22 cellular contexts compared by ENCODE assay signal in genomic region chr5:72185717-72186388, GRCh38.
DNase-seq lines count a peak whose midpoint lies in the region; ATAC-seq, FAIRE-seq and TF ChIP-seq lines count a peak whose summit lies in the region.
"Had no signal": no experiment of that assay in that cellular context is flagged by ENCODE, and none has a peak within 500 bp of the region (broad histone marks: within the 10 kb centered on the region; RNA-seq: fewer than 3 reads in every experiment).

No MANE protein-coding gene starts in this region.

- no peak overlapping the region for H3K4me3 ChIP-seq in mesenchymal stem cell (ENCODE audit: insufficient read depth in 1 of 2, low read depth in 1 of 2, low read length in 2 of 2)
- H3K4me3 ChIP-seq in HepG2 (replicated peaks in 1 of 3; ENCODE audit: insufficient read depth in 1 of 3, low read depth in 2 of 3, low read length in 3 of 3), result no peak overlapping the region
- H3K4me3 ChIP-seq: gastrocnemius medialis, K562, lower lobe of right lung, SJSA1 had no signal

- H2AFZ ChIP-seq in mesenchymal stem cell (ENCODE audit: low read depth, low read length) (no peak overlapping the region), HepG2 (ENCODE audit: low read length) (no peak overlapping the region)

- no peak for FAIRE-seq in HepG2 (lab: Jason Lieb, UNC)
- FAIRE-seq: GM12891, K562, urothelium cell line had no signal

- H3K27me3 ChIP-seq in mesenchymal stem cell (ENCODE audit: control insufficient read depth in 1 of 2, insufficient read depth in 1 of 2, low read length in 2 of 2) (no peaks in the 10 kb centered on the region), HepG2 (ENCODE audit: control insufficient read depth in 1 of 2, insufficient read depth in 2 of 2, low read length in 2 of 2) (no peaks in the 10 kb centered on the region)
- H3K27me3 ChIP-seq: brain microvascular endothelial cell, SJSA1 had no signal

- no peaks in the 10 kb centered on the region for H3K79me2 ChIP-seq in HepG2 (ENCODE audit: insufficient read depth, low read length)

- no peak for TF ChIP-seq RAD21 in HepG2 (CRISPR knock-in tag; IDR thresholded peaks at IDR 0.05)

- no peak for TF ChIP-seq POLR2A in HepG2 (IDR thresholded peaks at IDR 0.05; ENCODE audit: insufficient read depth in 1 of 2, low read depth in 2 of 2, low read length in 2 of 2)
- TF ChIP-seq POLR2A in erythroblast (IDR thresholded peaks at IDR 0.05; ENCODE audit: low read length), result no peak

- peaks cover 42% of the 10 kb centered on the region for H3K79me1 ChIP-seq in mesenchymal stem cell (replicated peaks; ENCODE audit: low read length, poor library complexity, severe bottlenecking)

- H3K4me1 ChIP-seq in mesenchymal stem cell (ENCODE audit: control insufficient read depth, insufficient read depth, low read depth, low read length) (no peaks in the 10 kb centered on the region), HepG2 (ENCODE audit: insufficient read depth, low read length) (no peaks in the 10 kb centered on the region)
- H3K4me1 ChIP-seq: lower lobe of right lung had no signal

- no peak for ATAC-seq in HepG2
- ATAC-seq: K562, lower lobe of right lung had no signal

- H3K23ac ChIP-seq in mesenchymal stem cell (ENCODE audit: low read length in 2 of 2), result no peak overlapping the region

- TF ChIP-seq CTCF in HepG2 (CRISPR knock-in tag; IDR thresholded peaks at IDR 0.05), result no peak

- WGBS in mesenchymal stem cell, result 98% methylated on average over 9 of the region's 9 CpGs
- 90% methylated on average over 9 of the region's 9 CpGs for WGBS in HepG2 (ENCODE audit: low lambda C conversion rate)

- no peak overlapping the region for H2BK15ac ChIP-seq in mesenchymal stem cell (ENCODE audit: low read depth, poor library complexity, severe bottlenecking)

- no peak overlapping the region for H2BK120ac ChIP-seq in mesenchymal stem cell (ENCODE audit: low read depth, low read length)

- H3K36me3 ChIP-seq in mesenchymal stem cell (ENCODE audit: control insufficient read depth in 1 of 2, insufficient read depth in 2 of 2, low read depth in 1 of 2, low read length in 2 of 2) (peaks cover 40 to 76% of the 10 kb centered on the region in 2 experiments), HepG2 (replicated peaks in 1 of 2; ENCODE audit: control insufficient read depth in 1 of 2, insufficient read depth in 2 of 2, low read length in 2 of 2) (no peaks in the 10 kb centered on the region)
- H3K36me3 ChIP-seq: gastrocnemius medialis, lower lobe of right lung had no signal

- no TSS peak for BruUV-seq in HepG2 (replicated peaks; lab: Mats Ljungman, UMichigan)

- H3K27ac ChIP-seq in cingulate gyrus (ENCODE audit: low read depth, low read length), result peak overlapping the region; percentile 16
- no peak overlapping the region for H3K27ac ChIP-seq in mesenchymal stem cell (ENCODE audit: low read length, poor library complexity, severe bottlenecking)
- no peak overlapping the region for H3K27ac ChIP-seq in HepG2 (ENCODE audit: extremely low read length, insufficient read depth, low read length)
- H3K27ac ChIP-seq: brain microvascular endothelial cell, HL-60, lower lobe of right lung, SJSA1 had no signal

- no peak overlapping the region for H4K8ac ChIP-seq in mesenchymal stem cell (ENCODE audit: low read length)

- CTCF ChIA-PET in HepG2 (lab: Yijun Ruan, JAX; ENCODE audit: low intra/inter-chr PET ratio, low total read pairs), result no interaction called here

- in situ Hi-C loops in HepG2 (cut with HindIII; ENCODE audit: extremely low pct_ligation_motif_present, low pct_unique_long_range_greater_than_20kb), result no loop called here

- H3K9ac ChIP-seq in mesenchymal stem cell (ENCODE audit: low read length) (peak overlapping the region; percentile 42), HepG2 (ENCODE audit: insufficient read depth, low read depth, low read length) (no peak overlapping the region)

- no peaks in the 10 kb centered on the region for H3K9me3 ChIP-seq in mesenchymal stem cell (ENCODE audit: control insufficient read depth, low read length)
- H3K9me3 ChIP-seq in HepG2 (ENCODE audit: low read length), result no peaks in the 10 kb centered on the region
- H3K9me3 ChIP-seq: gastrocnemius medialis, lower lobe of right lung, SJSA1 had no signal

- no peak overlapping the region for H2AK5ac ChIP-seq in mesenchymal stem cell (ENCODE audit: low read length, severe bottlenecking)

- TF ChIP-seq EP300 in HepG2 (IDR thresholded peaks at IDR 0.05; ENCODE audit: low read depth in 2 of 2, low read length in 2 of 2) (no peak), HepG2 (CRISPR knock-in tag; IDR thresholded peaks at IDR 0.05; ENCODE audit: borderline replicate concordance) (no peak)

- no peaks in the 10 kb centered on the region for H4K20me1 ChIP-seq in HepG2 (ENCODE audit: insufficient read depth, low read length)

- H3K18ac ChIP-seq in mesenchymal stem cell (ENCODE audit: low read depth in 1 of 2, low read length in 2 of 2), result no peak overlapping the region

- H3K4me2 ChIP-seq in mesenchymal stem cell (ENCODE audit: low read length, poor library complexity, severe bottlenecking), result no peak overlapping the region
- no peak overlapping the region for H3K4me2 ChIP-seq in HepG2 (ENCODE audit: low read depth, low read length)

- no peak overlapping the region for H3K4ac ChIP-seq in mesenchymal stem cell (ENCODE audit: low read depth in 1 of 2, low read length in 2 of 2)

- intact Hi-C loops in HepG2 (cut with micrococcal nuclease; ENCODE audit: unreplicated experiment), result no loop called here

- no peak overlapping the region for H2BK12ac ChIP-seq in mesenchymal stem cell (ENCODE audit: low read length in 2 of 2)

- H3K14ac ChIP-seq in mesenchymal stem cell (ENCODE audit: low read length in 2 of 2), result no peak overlapping the region

- POLR2A ChIA-PET in HepG2 (lab: Yijun Ruan, JAX), result no interaction called here

- no peak overlapping the region for H4K91ac ChIP-seq in mesenchymal stem cell (ENCODE audit: low read length)

- no peak overlapping the region for H2BK5ac ChIP-seq in mesenchymal stem cell (ENCODE audit: low read depth, low read length, poor library complexity, severe bottlenecking)

- DNase-seq in AG08395 (ENCODE audit: low spot score), result peak; percentile 62
- DNase-seq in LHCN-M2 (ENCODE audit: low read depth), result peak; percentile 41
- DNase-seq in mesenchymal stem cell, result no peak
- DNase-seq in T-helper 2 cell, result no peak
- no peak for DNase-seq in NOMO-1 treated with DMSO at 0.1 percent for 48 hours (lab: John Stamatoyannopoulos, UW; ENCODE audit: unreplicated experiment)
- DNase-seq in HepG2 (ENCODE audit: low spot score), result no peak
- no peak for DNase-seq in erythroblast (lab: John Stamatoyannopoulos, UW)
- DNase-seq: activated CD4-positive, alpha-beta T cell treated with anti-CD3 and anti-CD28 coated beads, Interleukin-2, amount 10 ng/mL, durations not matched to agents 24 days and 14 days; activated naive CD4-positive, alpha-beta T cell; brain microvascular endothelial cell; effector CD8-positive, alpha-beta T cell; gastrocnemius medialis; GOT3; lower lobe of right lung; NCI-H1092; NCI-H226 had no signal

TF ChIP-seq in HepG2, 621 proteins besides CTCF, POLR2A, EP300 and RAD21:
- TF ChIP-seq JUND (CRISPR knock-in tag; IDR thresholded peaks at IDR 0.05) (no peak), ZNF253 (CRISPR knock-in tag; IDR thresholded peaks at IDR 0.05; ENCODE audit: borderline replicate concordance) (no peak), ZNF782 (CRISPR knock-in tag; IDR thresholded peaks at IDR 0.05; ENCODE audit: borderline replicate concordance) (no peak), NCOA2 (CRISPR knock-in tag; IDR thresholded peaks at IDR 0.05) (no peak), ZNF678 (CRISPR knock-in tag; IDR thresholded peaks at IDR 0.05) (no peak), KLF13 (CRISPR knock-in tag; IDR thresholded peaks at IDR 0.05) (no peak), TGIF2 (CRISPR knock-in tag; IDR thresholded peaks at IDR 0.05) (no peak)

Comparison
In these comparisons a context has a peak if more than half of its experiments do, and no peak if none do; other contexts are left out.
1. DNase-seq: peak in AG08395 (single experiment) and LHCN-M2 (single experiment); none in mesenchymal stem cell (single experiment), T-helper 2 cell (0 of 5), NOMO-1 treated with DMSO at 0.1 percent for 48 hours (single experiment), HepG2 (single experiment) and erythroblast (0 of 2).